Comparison of ENCODE assay signal across 24 cellular contexts in the genomic region with DNA sequence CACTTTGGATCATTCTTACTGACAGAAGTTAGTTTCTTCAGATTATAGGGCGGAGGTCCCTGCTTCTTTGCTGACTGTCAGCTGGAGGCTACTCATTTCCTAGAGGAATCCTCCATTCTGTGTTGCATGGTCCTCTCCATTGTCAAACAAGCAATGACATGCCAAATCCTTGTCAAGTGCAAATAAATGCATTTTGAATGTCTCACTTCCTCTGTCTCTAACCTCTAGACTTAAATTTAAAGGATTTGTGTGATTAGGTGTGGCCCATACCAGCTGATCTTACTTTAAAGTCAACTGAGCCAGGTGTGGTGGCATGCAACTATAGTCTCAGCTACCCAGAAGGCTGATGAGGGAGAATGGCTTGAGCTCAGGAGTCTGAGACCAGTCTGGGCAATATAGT.
"Had no signal": no experiment of that assay in that cellular context is flagged by ENCODE, and none has a peak within 500 bp of the region (broad histone marks: within the 10 kb centered on the region; RNA-seq: fewer than 3 reads in every experiment).

No MANE protein-coding gene starts in this region.

- H3K27ac ChIP-seq: KMS-11, SJSA1, SK-N-MC had no signal

- FAIRE-seq: HTR-8/SVneo, K562 had no signal

- ATAC-seq: K562, Panc1 had no signal

- H3K36me3 ChIP-seq: SJSA1 had no signal

- H3K9me3 ChIP-seq: SJSA1 had no signal

- DNase-seq: Kasumi-1, MV-4-11, NCI-H1048, NCI-H1105, NCI-H1417, NCI-H1436 treated with DMSO at 0.1 percent for 48 hours, NCI-H1694 treated with DMSO at 0.1 percent for 48 hours, NCI-H1930, NCI-H2081 treated with DMSO at 0.1 percent for 48 hours, NCI-H2171, NCI-H226, NCI-H446, NCI-H510A, NCI-H524 treated with DMSO at 0.1 percent for 48 hours, NCI-H69, NCI-H774, Right ventricle myocardium superior, SIG-M5 had no signal

- H3K4me1 ChIP-seq: SJSA1 had no signal

- H3K9ac ChIP-seq: KMS-11 had no signal

- H3K4me3 ChIP-seq: K562, SJSA1, SK-N-MC had no signal

- H3K27me3 ChIP-seq: SJSA1 had no signal

- H3K4me2 ChIP-seq: KMS-11 had no signal
